In the genomic region with DNA sequence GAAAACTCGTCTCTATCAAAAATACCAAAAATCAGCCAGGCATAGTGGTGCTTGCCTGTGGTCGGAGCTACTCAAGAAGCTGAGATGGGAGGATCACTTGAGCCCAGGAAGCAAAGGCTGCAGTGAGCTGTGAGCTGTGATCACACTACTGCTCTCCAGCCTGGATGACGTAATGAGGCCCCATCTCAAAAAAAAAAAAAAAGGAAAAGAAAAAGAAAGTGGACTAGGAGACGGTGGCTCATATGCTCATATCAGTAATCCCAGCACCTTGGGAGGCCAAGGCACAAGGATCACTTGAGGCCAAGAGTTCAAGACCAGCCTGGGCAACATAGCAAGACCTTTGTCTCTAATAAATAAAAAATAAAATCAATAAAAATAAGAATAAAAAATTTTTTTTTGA, we compare ENCODE assay signal across 1 cellular context.
TF ChIP-seq lines count a peak whose summit lies in the region.

No MANE protein-coding gene starts in this region.

TF ChIP-seq in K562, 482 proteins besides CTCF, POLR2A, EP300 and RAD21 (continues in another document):
- TF ChIP-seq E2F3 (CRISPR knock-in tag; IDR thresholded peaks at IDR 0.05) (no peak), RBM25 (IDR thresholded peaks at IDR 0.05; ENCODE audit: low read depth, low read length, severe bottlenecking) (peak; percentile 34), HDAC6 (IDR thresholded peaks at IDR 0.05; ENCODE audit: low read depth, low read length) (no peak), FOSL1 (tag; conservative IDR thresholded peaks at IDR 0.05) (0 out of 2 replicates have a peak, but pooled peaks have one; percentile 35), ZNF785 (CRISPR knock-in tag; IDR thresholded peaks at IDR 0.05) (no peak), CBX8 (IDR thresholded peaks at IDR 0.05; ENCODE audit: borderline replicate concordance, extremely low read depth, low read depth, low read length, poor library complexity, severe bottlenecking) (no peak), CBFA2T2 (conservative IDR thresholded peaks at IDR 0.05) (no peak), KDM2B (CRISPR knock-in tag; IDR thresholded peaks at IDR 0.05) (no peak), KDM1A (IDR thresholded peaks at IDR 0.05) (peak in 1 of 2 experiments; percentile 20; a peak in 1 of 4 replicates), CEBPG (CRISPR knock-in tag; IDR thresholded peaks at IDR 0.05) (peak; percentile 54; the same call in 1 of the 2 replicates), CEBPG (tag; conservative IDR thresholded peaks at IDR 0.05 in 1 of 2, IDR thresholded peaks at IDR 0.05 in 1 of 2) (peak in 1 of 2 experiments; percentile 86; a peak in 2 of 4 replicates), DMBX1 (CRISPR knock-in tag; IDR thresholded peaks at IDR 0.05; ENCODE audit: borderline replicate concordance) (no peak), ZNF41 (CRISPR knock-in tag; conservative IDR thresholded peaks at IDR 0.05) (no peak), NBN (IDR thresholded peaks at IDR 0.05; ENCODE audit: low read depth) (peak; percentile 65; the same call in 1 of the 2 replicates), CEBPB (tag; IDR thresholded peaks at IDR 0.05) (peak; percentile 53), RCOR1 (IDR thresholded peaks at IDR 0.05; ENCODE audit: borderline replicate concordance in 1 of 2, low read depth in 2 of 2, low read length in 2 of 2) (peak in 1 of 2 experiments; percentile 78; a peak in 2 of 4 replicates), ATF7 (IDR thresholded peaks at IDR 0.05) (peak; percentile 98), ADNP (tag; IDR thresholded peaks at IDR 0.05) (peak; percentile 96), BRD9 (IDR thresholded peaks at IDR 0.05; ENCODE audit: low read depth, partially characterized antibody) (no peak), GATAD2B (IDR thresholded peaks at IDR 0.05; ENCODE audit: borderline replicate concordance) (no peak), STAG1 (CRISPR knock-in tag; IDR thresholded peaks at IDR 0.05; ENCODE audit: borderline replicate concordance) (no peak), YY1 (IDR thresholded peaks at IDR 0.05; ENCODE audit: borderline replicate concordance in 1 of 3, control insufficient read depth in 1 of 3, extremely low read depth in 1 of 3, insufficient read depth in 3 of 3, insufficient read length in 1 of 3, insufficient replicate concordance in 2 of 3, low read depth in 1 of 3, low read length in 2 of 3) (no peak), JUN (IDR thresholded peaks at IDR 0.05; ENCODE audit: borderline replicate concordance, low read depth, low read length) (peak; percentile 73), JUN (CRISPR knock-in tag; IDR thresholded peaks at IDR 0.05; ENCODE audit: borderline replicate concordance) (no peak), CBFB (CRISPR knock-in tag; IDR thresholded peaks at IDR 0.05) (no peak), SLC30A9 (CRISPR knock-in tag; IDR thresholded peaks at IDR 0.05) (no peak), SMARCA4 (IDR thresholded peaks at IDR 0.05) (peak; percentile 34; the same call in 1 of the 2 replicates), ARID1B (IDR thresholded peaks at IDR 0.05) (peak; percentile 38; the same call in 1 of the 2 replicates), KAT8 (IDR thresholded peaks at IDR 0.05; ENCODE audit: low read depth) (no peak), SMAD4 (CRISPR knock-in tag; conservative IDR thresholded peaks at IDR 0.05) (no peak), ATF1 (CRISPR knock-in tag; IDR thresholded peaks at IDR 0.05) (no peak), ATF1 (tag; IDR thresholded peaks at IDR 0.05) (peak; percentile 75), BCOR (IDR thresholded peaks at IDR 0.05) (peak; percentile 87), JUND (IDR thresholded peaks at IDR 0.05; ENCODE audit: borderline replicate concordance, low read depth, low read length) (peak; percentile 86), JUND (tag; IDR thresholded peaks at IDR 0.05; ENCODE audit: borderline replicate concordance, low read depth, low read length) (peak; percentile 83), FUS (optimal IDR thresholded peaks at IDR 0.05; ENCODE audit: low read depth, low read length) (no peak), ZNF140 (CRISPR knock-in tag; IDR thresholded peaks at IDR 0.05) (peak; percentile 65; the same call in 1 of the 2 replicates), POLR3G (IDR thresholded peaks at IDR 0.05; ENCODE audit: extremely low read depth, insufficient read length, insufficient replicate concordance) (no peak)
- TF ChIP-seq, protein P1, sequence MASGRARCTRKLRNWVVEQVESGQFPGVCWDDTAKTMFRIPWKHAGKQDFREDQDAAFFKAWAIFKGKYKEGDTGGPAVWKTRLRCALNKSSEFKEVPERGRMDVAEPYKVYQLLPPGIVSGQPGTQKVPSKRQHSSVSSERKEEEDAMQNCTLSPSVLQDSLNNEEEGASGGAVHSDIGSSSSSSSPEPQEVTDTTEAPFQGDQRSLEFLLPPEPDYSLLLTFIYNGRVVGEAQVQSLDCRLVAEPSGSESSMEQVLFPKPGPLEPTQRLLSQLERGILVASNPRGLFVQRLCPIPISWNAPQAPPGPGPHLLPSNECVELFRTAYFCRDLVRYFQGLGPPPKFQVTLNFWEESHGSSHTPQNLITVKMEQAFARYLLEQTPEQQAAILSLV (tag; IDR thresholded peaks at IDR 0.05) = 0 out of 2 replicates have a peak, but pooled peaks have one; percentile 43
- TF ChIP-seq, protein P2, sequence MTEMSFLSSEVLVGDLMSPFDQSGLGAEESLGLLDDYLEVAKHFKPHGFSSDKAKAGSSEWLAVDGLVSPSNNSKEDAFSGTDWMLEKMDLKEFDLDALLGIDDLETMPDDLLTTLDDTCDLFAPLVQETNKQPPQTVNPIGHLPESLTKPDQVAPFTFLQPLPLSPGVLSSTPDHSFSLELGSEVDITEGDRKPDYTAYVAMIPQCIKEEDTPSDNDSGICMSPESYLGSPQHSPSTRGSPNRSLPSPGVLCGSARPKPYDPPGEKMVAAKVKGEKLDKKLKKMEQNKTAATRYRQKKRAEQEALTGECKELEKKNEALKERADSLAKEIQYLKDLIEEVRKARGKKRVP (CRISPR knock-in tag; IDR thresholded peaks at IDR 0.05) = no peak
- TF ChIP-seq, protein P3, sequence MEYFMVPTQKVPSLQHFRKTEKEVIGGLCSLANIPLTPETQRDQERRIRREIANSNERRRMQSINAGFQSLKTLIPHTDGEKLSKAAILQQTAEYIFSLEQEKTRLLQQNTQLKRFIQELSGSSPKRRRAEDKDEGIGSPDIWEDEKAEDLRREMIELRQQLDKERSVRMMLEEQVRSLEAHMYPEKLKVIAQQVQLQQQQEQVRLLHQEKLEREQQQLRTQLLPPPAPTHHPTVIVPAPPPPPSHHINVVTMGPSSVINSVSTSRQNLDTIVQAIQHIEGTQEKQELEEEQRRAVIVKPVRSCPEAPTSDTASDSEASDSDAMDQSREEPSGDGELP (CRISPR knock-in tag; IDR thresholded peaks at IDR 0.05; ENCODE audit: borderline replicate concordance) = no peak
- TF ChIP-seq, protein P4, sequence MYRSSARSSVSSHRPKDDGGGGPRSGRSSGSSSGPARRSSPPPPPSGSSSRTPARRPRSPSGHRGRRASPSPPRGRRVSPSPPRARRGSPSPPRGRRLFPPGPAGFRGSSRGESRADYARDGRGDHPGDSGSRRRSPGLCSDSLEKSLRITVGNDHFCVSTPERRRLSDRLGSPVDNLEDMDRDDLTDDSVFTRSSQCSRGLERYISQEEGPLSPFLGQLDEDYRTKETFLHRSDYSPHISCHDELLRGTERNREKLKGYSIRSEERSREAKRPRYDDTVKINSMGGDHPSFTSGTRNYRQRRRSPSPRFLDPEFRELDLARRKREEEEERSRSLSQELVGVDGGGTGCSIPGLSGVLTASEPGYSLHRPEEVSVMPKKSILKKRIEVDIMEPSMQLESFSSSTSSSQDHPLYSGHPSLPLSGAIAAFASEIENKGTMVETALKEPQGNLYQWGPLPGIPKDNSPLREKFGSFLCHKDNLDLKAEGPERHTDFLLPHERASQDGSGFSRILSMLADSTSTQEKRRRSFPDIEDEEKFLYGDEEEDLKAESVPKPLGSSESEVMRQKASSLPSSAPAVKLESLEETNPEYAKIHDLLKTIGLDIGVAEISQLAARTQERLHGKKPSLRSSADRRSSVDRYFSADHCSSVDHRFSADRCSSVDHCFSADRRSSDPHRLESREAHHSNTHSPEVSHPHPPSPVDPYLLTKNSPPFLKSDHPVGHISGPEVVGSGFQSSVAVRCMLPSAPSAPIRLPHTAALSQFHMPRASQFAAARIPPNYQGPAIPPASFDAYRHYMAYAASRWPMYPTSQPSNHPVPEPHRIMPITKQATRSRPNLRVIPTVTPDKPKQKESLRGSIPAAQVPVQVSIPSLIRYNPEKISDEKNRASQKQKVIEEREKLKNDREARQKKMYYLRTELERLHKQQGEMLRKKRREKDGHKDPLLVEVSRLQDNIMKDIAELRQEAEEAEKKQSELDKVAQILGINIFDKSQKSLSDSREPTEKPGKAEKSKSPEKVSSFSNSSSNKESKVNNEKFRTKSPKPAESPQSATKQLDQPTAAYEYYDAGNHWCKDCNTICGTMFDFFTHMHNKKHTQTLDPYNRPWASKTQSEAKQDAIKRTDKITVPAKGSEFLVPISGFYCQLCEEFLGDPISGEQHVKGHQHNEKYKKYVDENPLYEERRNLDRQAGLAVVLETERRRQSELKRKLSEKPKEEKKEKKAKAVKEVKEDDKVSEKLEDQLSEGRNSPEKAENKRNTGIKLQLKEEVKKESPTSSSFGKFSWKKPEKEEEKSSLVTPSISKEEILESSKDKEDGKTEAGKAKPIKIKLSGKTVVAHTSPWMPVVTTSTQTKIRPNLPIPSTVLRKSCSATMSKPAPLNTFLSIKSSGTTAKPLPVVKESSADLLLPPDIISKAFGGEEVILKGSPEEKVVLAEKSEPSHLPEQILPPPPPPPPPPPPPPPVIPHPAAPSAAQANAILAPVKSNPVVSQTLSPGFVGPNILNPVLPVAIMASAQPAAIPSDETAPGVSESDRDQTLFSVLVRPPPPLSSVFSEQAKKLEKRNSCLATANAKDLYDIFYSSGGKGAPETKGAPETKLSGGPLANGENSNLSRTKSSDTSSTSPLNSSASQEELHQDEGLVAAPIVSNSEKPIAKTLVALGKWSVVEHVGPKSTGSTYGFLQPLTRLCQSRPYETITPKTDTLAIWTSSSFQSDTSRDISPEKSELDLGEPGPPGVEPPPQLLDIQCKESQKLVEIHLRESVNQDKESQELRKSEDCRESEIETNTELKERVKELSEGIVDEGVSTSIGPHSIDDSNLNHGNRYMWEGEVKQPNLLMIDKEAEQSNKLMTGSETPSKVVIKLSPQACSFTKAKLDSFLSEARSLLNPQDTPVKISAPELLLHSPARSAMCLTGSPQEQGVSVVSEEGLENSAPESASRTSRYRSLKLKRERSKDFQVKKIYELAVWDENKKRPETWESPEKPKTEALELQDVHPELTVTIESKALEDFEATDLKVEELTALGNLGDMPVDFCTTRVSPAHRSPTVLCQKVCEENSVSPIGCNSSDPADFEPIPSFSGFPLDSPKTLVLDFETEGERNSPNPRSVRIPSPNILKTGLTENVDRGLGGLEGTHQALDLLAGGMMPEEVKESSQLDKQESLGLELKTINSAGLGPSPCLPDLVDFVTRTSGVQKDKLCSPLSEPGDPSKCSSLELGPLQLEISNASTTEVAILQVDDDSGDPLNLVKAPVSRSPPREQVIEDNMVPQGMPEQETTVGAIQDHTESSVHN (IDR thresholded peaks at IDR 0.05; ENCODE audit: borderline replicate concordance in 1 of 2, low read depth in 1 of 2) = 0 out of 4 replicates have a peak, but pooled peaks of 1 of the 2 experiments have one; percentile 23
- TF ChIP-seq, protein P5, sequence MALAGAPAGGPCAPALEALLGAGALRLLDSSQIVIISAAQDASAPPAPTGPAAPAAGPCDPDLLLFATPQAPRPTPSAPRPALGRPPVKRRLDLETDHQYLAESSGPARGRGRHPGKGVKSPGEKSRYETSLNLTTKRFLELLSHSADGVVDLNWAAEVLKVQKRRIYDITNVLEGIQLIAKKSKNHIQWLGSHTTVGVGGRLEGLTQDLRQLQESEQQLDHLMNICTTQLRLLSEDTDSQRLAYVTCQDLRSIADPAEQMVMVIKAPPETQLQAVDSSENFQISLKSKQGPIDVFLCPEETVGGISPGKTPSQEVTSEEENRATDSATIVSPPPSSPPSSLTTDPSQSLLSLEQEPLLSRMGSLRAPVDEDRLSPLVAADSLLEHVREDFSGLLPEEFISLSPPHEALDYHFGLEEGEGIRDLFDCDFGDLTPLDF (CRISPR knock-in tag; IDR thresholded peaks at IDR 0.05) = no peak
- TF ChIP-seq, protein P6, sequence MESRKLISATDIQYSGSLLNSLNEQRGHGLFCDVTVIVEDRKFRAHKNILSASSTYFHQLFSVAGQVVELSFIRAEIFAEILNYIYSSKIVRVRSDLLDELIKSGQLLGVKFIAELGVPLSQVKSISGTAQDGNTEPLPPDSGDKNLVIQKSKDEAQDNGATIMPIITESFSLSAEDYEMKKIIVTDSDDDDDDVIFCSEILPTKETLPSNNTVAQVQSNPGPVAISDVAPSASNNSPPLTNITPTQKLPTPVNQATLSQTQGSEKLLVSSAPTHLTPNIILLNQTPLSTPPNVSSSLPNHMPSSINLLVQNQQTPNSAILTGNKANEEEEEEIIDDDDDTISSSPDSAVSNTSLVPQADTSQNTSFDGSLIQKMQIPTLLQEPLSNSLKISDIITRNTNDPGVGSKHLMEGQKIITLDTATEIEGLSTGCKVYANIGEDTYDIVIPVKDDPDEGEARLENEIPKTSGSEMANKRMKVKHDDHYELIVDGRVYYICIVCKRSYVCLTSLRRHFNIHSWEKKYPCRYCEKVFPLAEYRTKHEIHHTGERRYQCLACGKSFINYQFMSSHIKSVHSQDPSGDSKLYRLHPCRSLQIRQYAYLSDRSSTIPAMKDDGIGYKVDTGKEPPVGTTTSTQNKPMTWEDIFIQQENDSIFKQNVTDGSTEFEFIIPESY (CRISPR knock-in tag; IDR thresholded peaks at IDR 0.05) = no peak
- TF ChIP-seq, protein P7, sequence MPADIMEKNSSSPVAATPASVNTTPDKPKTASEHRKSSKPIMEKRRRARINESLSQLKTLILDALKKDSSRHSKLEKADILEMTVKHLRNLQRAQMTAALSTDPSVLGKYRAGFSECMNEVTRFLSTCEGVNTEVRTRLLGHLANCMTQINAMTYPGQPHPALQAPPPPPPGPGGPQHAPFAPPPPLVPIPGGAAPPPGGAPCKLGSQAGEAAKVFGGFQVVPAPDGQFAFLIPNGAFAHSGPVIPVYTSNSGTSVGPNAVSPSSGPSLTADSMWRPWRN (IDR thresholded peaks at IDR 0.05; ENCODE audit: low read depth) = no peak
- TF ChIP-seq, protein P8, sequence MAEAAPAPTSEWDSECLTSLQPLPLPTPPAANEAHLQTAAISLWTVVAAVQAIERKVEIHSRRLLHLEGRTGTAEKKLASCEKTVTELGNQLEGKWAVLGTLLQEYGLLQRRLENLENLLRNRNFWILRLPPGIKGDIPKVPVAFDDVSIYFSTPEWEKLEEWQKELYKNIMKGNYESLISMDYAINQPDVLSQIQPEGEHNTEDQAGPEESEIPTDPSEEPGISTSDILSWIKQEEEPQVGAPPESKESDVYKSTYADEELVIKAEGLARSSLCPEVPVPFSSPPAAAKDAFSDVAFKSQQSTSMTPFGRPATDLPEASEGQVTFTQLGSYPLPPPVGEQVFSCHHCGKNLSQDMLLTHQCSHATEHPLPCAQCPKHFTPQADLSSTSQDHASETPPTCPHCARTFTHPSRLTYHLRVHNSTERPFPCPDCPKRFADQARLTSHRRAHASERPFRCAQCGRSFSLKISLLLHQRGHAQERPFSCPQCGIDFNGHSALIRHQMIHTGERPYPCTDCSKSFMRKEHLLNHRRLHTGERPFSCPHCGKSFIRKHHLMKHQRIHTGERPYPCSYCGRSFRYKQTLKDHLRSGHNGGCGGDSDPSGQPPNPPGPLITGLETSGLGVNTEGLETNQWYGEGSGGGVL (CRISPR knock-in tag; IDR thresholded peaks at IDR 0.05) = no peak
- TF ChIP-seq, protein P9, sequence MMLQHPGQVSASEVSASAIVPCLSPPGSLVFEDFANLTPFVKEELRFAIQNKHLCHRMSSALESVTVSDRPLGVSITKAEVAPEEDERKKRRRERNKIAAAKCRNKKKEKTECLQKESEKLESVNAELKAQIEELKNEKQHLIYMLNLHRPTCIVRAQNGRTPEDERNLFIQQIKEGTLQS (IDR thresholded peaks at IDR 0.05) = peak; percentile 95
- TF ChIP-seq, protein P9 (CRISPR knock-in tag; conservative IDR thresholded peaks at IDR 0.05) = no peak
